In the genomic region with DNA sequence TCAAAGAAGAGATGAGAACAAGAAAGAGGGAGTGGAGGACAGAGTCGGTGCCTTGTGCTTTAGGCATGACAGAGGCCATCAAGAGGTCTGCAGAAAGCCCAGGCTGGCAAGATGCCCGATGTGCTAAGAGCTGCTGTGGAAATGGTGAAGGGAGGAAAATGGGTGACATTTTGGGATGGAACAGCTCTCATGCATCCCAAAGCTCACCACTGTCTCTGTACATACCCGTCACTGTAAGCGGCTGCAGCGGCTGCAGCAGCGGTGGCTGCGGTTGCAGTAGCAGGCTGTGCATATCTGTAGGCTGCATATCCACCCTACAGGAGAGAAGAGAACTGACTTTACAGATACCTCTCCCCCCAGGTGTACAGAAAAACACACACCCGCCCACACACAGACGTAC, we compare ENCODE assay signal across 22 cellular contexts. TPM values are rescaled to one million over a fixed set of nuclear protein-coding genes. Genes with fewer than 3 reads are reported as not detected.
"Had no signal": no experiment of that assay in that cellular context is flagged by ENCODE, and none has a peak within 500 bp of the region (broad histone marks: within the 10 kb centered on the region; RNA-seq: fewer than 3 reads in every experiment).

No MANE protein-coding gene starts in this region.

- H3K9me3 Mint-ChIP-seq: activated naive CD8-positive, alpha-beta T cell treated with anti-CD3 and anti-CD28 coated beads for 36 hours; neural progenitor cell; stimulated activated effector memory CD8-positive, alpha-beta T cell treated with anti-CD3 and anti-CD28 coated beads, Interleukin-12 subunit alpha, Interleukin-12 subunit beta, amount 100 ng/mL, for 72 hours had no signal

- H3K36me3 ChIP-seq: colonic mucosa, neural progenitor cell had no signal

- H3K9me3 ChIP-seq: colonic mucosa, right lobe of liver, stomach, upper lobe of right lung had no signal

- H3K4me2 ChIP-seq: neural progenitor cell had no signal

- H3K27ac Mint-ChIP-seq: activated CD4-positive, alpha-beta T cell treated with anti-CD3 and anti-CD28 coated beads for 36 hours; activated naive CD8-positive, alpha-beta T cell treated with anti-CD3 and anti-CD28 coated beads for 36 hours; memory B cell; neural progenitor cell; stimulated activated effector memory CD8-positive, alpha-beta T cell treated with anti-CD3 and anti-CD28 coated beads, Interleukin-12 subunit alpha, Interleukin-12 subunit beta, amount 100 ng/mL, for 72 hours had no signal

- H3K4me3 ChIP-seq: colonic mucosa, neural progenitor cell, right lobe of liver, stomach, upper lobe of right lung had no signal

- H3K4me1 Mint-ChIP-seq: activated CD4-positive, alpha-beta T cell treated with anti-CD3 and anti-CD28 coated beads for 36 hours; activated naive CD8-positive, alpha-beta T cell treated with anti-CD3 and anti-CD28 coated beads for 36 hours had no signal

- H3K9ac ChIP-seq: neural progenitor cell had no signal

- H3K27me3 Mint-ChIP-seq: activated CD4-positive, alpha-beta T cell treated with anti-CD3 and anti-CD28 coated beads for 36 hours; activated naive CD8-positive, alpha-beta T cell treated with anti-CD3 and anti-CD28 coated beads for 36 hours had no signal

- H3K36me3 Mint-ChIP-seq: activated naive CD8-positive, alpha-beta T cell treated with anti-CD3 and anti-CD28 coated beads for 36 hours; memory B cell; stimulated activated effector memory CD8-positive, alpha-beta T cell treated with anti-CD3 and anti-CD28 coated beads, Interleukin-12 subunit alpha, Interleukin-12 subunit beta, amount 100 ng/mL, for 72 hours had no signal

- ATAC-seq: activated CD4-positive, alpha-beta T cell treated with anti-CD3 and anti-CD28 coated beads for 36 hours; stimulated activated effector memory CD8-positive, alpha-beta T cell treated with anti-CD3 and anti-CD28 coated beads, Interleukin-12 subunit alpha, Interleukin-12 subunit beta, amount 100 ng/mL, for 72 hours; upper lobe of right lung had no signal

- H3K4me3 Mint-ChIP-seq: activated CD4-positive, alpha-beta T cell treated with anti-CD3 and anti-CD28 coated beads for 36 hours; activated naive CD8-positive, alpha-beta T cell treated with anti-CD3 and anti-CD28 coated beads for 36 hours; memory B cell; neural progenitor cell; stimulated activated effector memory CD8-positive, alpha-beta T cell treated with anti-CD3 and anti-CD28 coated beads, Interleukin-12 subunit alpha, Interleukin-12 subunit beta, amount 100 ng/mL, for 72 hours had no signal

- H3K27me3 ChIP-seq: colonic mucosa, neural progenitor cell, right lobe of liver, stomach, upper lobe of right lung had no signal

- H3K4me1 ChIP-seq: colonic mucosa, upper lobe of right lung had no signal

- H3K27ac ChIP-seq: colonic mucosa, neural progenitor cell, right lobe of liver, stomach, upper lobe of right lung had no signal

- DNase-seq: activated CD4-positive, alpha-beta T cell treated with anti-CD3 and anti-CD28 coated beads for 36 hours; activated CD4-positive, alpha-beta T cell treated with anti-CD3 and anti-CD28 coated beads, Interleukin-2, amount 50 U/mL, for 48 hours; activated naive CD8-positive, alpha-beta T cell treated with anti-CD3 and anti-CD28 coated beads for 36 hours; amniotic stem cell; colonic mucosa; foreskin melanocyte; right lobe of liver; stimulated activated CD4-positive, alpha-beta T cell treated with anti-CD3 and anti-CD28 coated beads, Interleukin-4, amount 100 ng/mL, for 24 hours; stomach; upper lobe of right lung had no signal

- H2AFZ ChIP-seq: neural progenitor cell had no signal

RNA-seq across cellular contexts. Expression of a gene that starts 28.6 kb away (rescaled TPM):
- total RNA-seq: activated CD4-positive, alpha-beta T cell treated with anti-CD3 and anti-CD28 coated beads for 36 hours; activated naive CD8-positive, alpha-beta T cell treated with anti-CD3 and anti-CD28 coated beads for 36 hours; colonic mucosa; epithelial cell of proximal tubule; fibroblast of lung; kidney epithelial cell; liver; mononuclear cell; osteoblast; pulmonary artery endothelial cell; stomach; T-helper 2 cell treated with Interferon-gamma antibody and Interleukin-4, amounts not matched to agents 100 ng/mL and 5 ng/mL, for 36 hours; temporal lobe; upper lobe of right lung had no signal
- polyA plus RNA-seq: stomach had no signal
